13 cellular contexts compared by ENCODE assay signal in the genomic region with DNA sequence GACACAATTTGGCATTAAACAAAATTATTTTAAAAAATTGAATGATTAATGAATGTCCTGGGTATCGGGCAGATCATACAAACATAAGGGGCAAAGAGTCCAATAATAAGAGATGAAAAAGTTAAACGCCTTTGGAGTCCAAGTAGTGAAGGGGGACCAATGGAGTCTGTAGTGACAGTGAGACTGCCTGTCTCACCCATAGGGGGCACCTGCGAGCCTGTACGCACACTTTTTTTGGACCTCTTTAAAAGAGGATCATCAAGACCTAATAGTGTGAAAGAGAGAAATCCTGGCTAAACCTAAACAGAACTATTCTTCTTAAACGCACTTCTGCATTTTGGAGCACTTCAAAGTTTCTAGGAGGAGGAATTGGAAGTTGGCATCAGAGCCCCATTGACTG.
A peak's percentile ranks its signal among the peaks of the same experiment; 100 is the strongest.
DNase-seq lines count a peak whose midpoint lies in the region; ATAC-seq, FAIRE-seq and TF ChIP-seq lines count a peak whose summit lies in the region.
"Had no signal": no experiment of that assay in that cellular context is flagged by ENCODE, and none has a peak within 500 bp of the region (broad histone marks: within the 10 kb centered on the region; RNA-seq: fewer than 3 reads in every experiment).

No MANE protein-coding gene starts in this region.

- TF ChIP-seq POLR2A in HepG2 (IDR thresholded peaks at IDR 0.05; ENCODE audit: insufficient read depth in 1 of 2, low read depth in 2 of 2, low read length in 2 of 2) = no peak

- H3K27ac ChIP-seq in WERI-Rb-1 = no peak overlapping the region
- H3K27ac ChIP-seq in HepG2 (ENCODE audit: extremely low read length, insufficient read depth, low read length) = no peak overlapping the region
- H3K27ac ChIP-seq: thyroid gland had no signal

- in situ Hi-C loops in HepG2 (cut with HindIII; ENCODE audit: extremely low pct_ligation_motif_present, low pct_unique_long_range_greater_than_20kb) = no loop called here

- CTCF ChIA-PET in HepG2 (lab: Yijun Ruan, JAX; ENCODE audit: low intra/inter-chr PET ratio, low total read pairs) = no interaction called here

- TF ChIP-seq EP300 in HepG2 (IDR thresholded peaks at IDR 0.05; ENCODE audit: low read depth in 2 of 2, low read length in 2 of 2) (no peak), HepG2 (CRISPR knock-in tag; IDR thresholded peaks at IDR 0.05; ENCODE audit: borderline replicate concordance) (no peak)

- TF ChIP-seq RAD21 in HepG2 (CRISPR knock-in tag; IDR thresholded peaks at IDR 0.05) = no peak

- H3K4me3 ChIP-seq in WERI-Rb-1 (ENCODE audit: low read depth, low read length) (no peak overlapping the region), HepG2 (replicated peaks in 1 of 3; ENCODE audit: insufficient read depth in 1 of 3, low read depth in 2 of 3, low read length in 3 of 3) (no peak overlapping the region)
- H3K4me3 ChIP-seq: thyroid gland had no signal

- H3K27me3 ChIP-seq in WERI-Rb-1 (ENCODE audit: insufficient read depth, low read depth, severe bottlenecking) = no peaks in the 10 kb centered on the region
- H3K27me3 ChIP-seq in HepG2 (ENCODE audit: control insufficient read depth in 1 of 2, insufficient read depth in 2 of 2, low read length in 2 of 2) = no peaks in the 10 kb centered on the region
- H3K27me3 ChIP-seq: thyroid gland had no signal

- no peaks in the 10 kb centered on the region for H3K4me1 ChIP-seq in HepG2 (ENCODE audit: insufficient read depth, low read length)
- H3K4me1 ChIP-seq: thyroid gland had no signal

- intact Hi-C loops in HepG2 (cut with micrococcal nuclease; ENCODE audit: unreplicated experiment) = no loop called here

- H4K20me1 ChIP-seq in HepG2 (ENCODE audit: insufficient read depth, low read length) = no peaks in the 10 kb centered on the region

- BruUV-seq in HepG2 (replicated peaks; lab: Mats Ljungman, UMichigan) = no TSS peak

- H3K4me2 ChIP-seq in HepG2 (ENCODE audit: low read depth, low read length) = no peak overlapping the region

- no peak for FAIRE-seq in HepG2 (lab: Jason Lieb, UNC)

- no peak overlapping the region for H3K9ac ChIP-seq in HepG2 (ENCODE audit: insufficient read depth, low read depth, low read length)

- H2AFZ ChIP-seq in HepG2 (ENCODE audit: low read length) = no peak overlapping the region

- no peaks in the 10 kb centered on the region for H3K36me3 ChIP-seq in WERI-Rb-1
- no peaks in the 10 kb centered on the region for H3K36me3 ChIP-seq in HepG2 (replicated peaks in 1 of 2; ENCODE audit: control insufficient read depth in 1 of 2, insufficient read depth in 2 of 2, low read length in 2 of 2)
- H3K36me3 ChIP-seq: thyroid gland had no signal

- peak; percentile 9 for DNase-seq in EH (ENCODE audit: low read depth)
- DNase-seq in HuH-7 (ENCODE audit: low spot score) = peak; percentile 17
- DNase-seq in WERI-Rb-1 = peak; percentile 20
- DNase-seq in HepG2 (ENCODE audit: low spot score) = no peak
- DNase-seq in mesenteric fat pad (ENCODE audit: low spot score) = no peak
- DNase-seq in hepatic stellate cell (ENCODE audit: low spot score) = no peak
- DNase-seq: naive thymus-derived CD8-positive, alpha-beta T cell; NCI-H187; stimulated activated CD4-positive, alpha-beta T cell treated with anti-CD3 and anti-CD28 coated beads, Interleukin-2, amount 100 ng/mL, for 48 hours; SW 1271; thyroid gland had no signal

- ATAC-seq in HepG2 (peak; percentile 49; the same call in 1 of the 3 replicates), HG02981 (IDR thresholded peaks at IDR 0.05; ENCODE audit: unreplicated experiment) (no peak), GM19328 (IDR thresholded peaks at IDR 0.05; ENCODE audit: unreplicated experiment) (no peak)
- ATAC-seq: naive thymus-derived CD8-positive, alpha-beta T cell had no signal

- WGBS in HepG2 (ENCODE audit: low lambda C conversion rate) = 27% methylated on average over 5 of the region's 5 CpGs

- no peaks in the 10 kb centered on the region for H3K9me3 ChIP-seq in WERI-Rb-1 (ENCODE audit: severe bottlenecking)
- no peaks in the 10 kb centered on the region for H3K9me3 ChIP-seq in HepG2 (ENCODE audit: low read length)
- H3K9me3 ChIP-seq: thyroid gland had no signal

- TF ChIP-seq CTCF in WERI-Rb-1 (IDR thresholded peaks at IDR 0.05; ENCODE audit: low read depth, low read length) = peak; percentile 73
- peak; percentile 47 for TF ChIP-seq CTCF in HepG2 (CRISPR knock-in tag; IDR thresholded peaks at IDR 0.05)

- POLR2A ChIA-PET in HepG2 (lab: Yijun Ruan, JAX) = no interaction called here

- no peaks in the 10 kb centered on the region for H3K79me2 ChIP-seq in HepG2 (ENCODE audit: insufficient read depth, low read length)

TF ChIP-seq in HepG2, 621 proteins besides CTCF, POLR2A, EP300 and RAD21:
- TF ChIP-seq SCMH1 (CRISPR knock-in tag; IDR thresholded peaks at IDR 0.05; ENCODE audit: borderline replicate concordance) = no peak
- peak; percentile 41 for TF ChIP-seq STAG1 (CRISPR knock-in tag; IDR thresholded peaks at IDR 0.05)
- TF ChIP-seq ARHGAP35 (CRISPR knock-in tag; IDR thresholded peaks at IDR 0.05; ENCODE audit: borderline replicate concordance) = no peak
TF ChIP-seq in HepG2: peak in this region for 1.

Comparison
In these comparisons a context has a peak if more than half of its experiments do, and no peak if none do; other contexts are left out.
1. DNase-seq: peak in EH (single experiment), HuH-7 (single experiment) and WERI-Rb-1 (single experiment); none in HepG2 (single experiment), mesenteric fat pad (single experiment) and hepatic stellate cell (single experiment).